Comparison of ENCODE assay signal across 8 cellular contexts in genomic region chr11:12288212-12288933, GRCh38.
DNase-seq lines count a peak whose midpoint lies in the region; ATAC-seq and TF ChIP-seq lines count a peak whose summit lies in the region.

No MANE protein-coding gene starts in this region.

- H3K79me2 ChIP-seq in mesendoderm (ENCODE audit: control insufficient read depth, insufficient read depth, low read length), result no peaks in the 10 kb centered on the region

- H3K23ac ChIP-seq in mesendoderm (ENCODE audit: low read length), result no peak overlapping the region

- POLR2A ChIA-PET in BJ (lab: Charles Lee), result interaction anchor here (0.5 to 1.0 kb wide), 4 partner anchors 42 to 669 kb away, joined by 3 to 8 read pairs (median 3); no protein-coding TSS in a partner anchor

- no peak overlapping the region for H4K8ac ChIP-seq in mesendoderm (ENCODE audit: low read depth, low read length)

- H2BK120ac ChIP-seq in mesendoderm (ENCODE audit: low read depth, low read length), result no peak overlapping the region

- no peak overlapping the region for H2BK15ac ChIP-seq in mesendoderm (replicated peaks; ENCODE audit: low read depth)

- no peaks in the 10 kb centered on the region for H3K9me3 Mint-ChIP-seq in endothelial cell (ENCODE audit: unreplicated experiment)
- H3K9me3 Mint-ChIP-seq in stimulated activated effector memory CD8-positive, alpha-beta T cell treated with anti-CD3 and anti-CD28 coated beads, Interleukin-12 subunit alpha, Interleukin-12 subunit beta, amount 100 ng/mL, for 72 hours, result no peaks in the 10 kb centered on the region

- H3K9ac ChIP-seq in mesendoderm (ENCODE audit: low read length), result no peak overlapping the region

- no peak overlapping the region for H3K18ac ChIP-seq in mesendoderm (ENCODE audit: low read length)

- H2BK5ac ChIP-seq in mesendoderm (ENCODE audit: low read length), result no peak overlapping the region

- no peak overlapping the region for H3K4me3 Mint-ChIP-seq in endothelial cell (ENCODE audit: unreplicated experiment)
- H3K4me3 Mint-ChIP-seq in stimulated activated effector memory CD8-positive, alpha-beta T cell treated with anti-CD3 and anti-CD28 coated beads, Interleukin-12 subunit alpha, Interleukin-12 subunit beta, amount 100 ng/mL, for 72 hours, result no peak overlapping the region

- H3K4me2 ChIP-seq in mesendoderm (ENCODE audit: low read length), result no peak overlapping the region

- H3K4me1 ChIP-seq in mesendoderm (ENCODE audit: control insufficient read depth, low read depth, low read length), result peaks cover 2% of the 10 kb centered on the region

- H3K56ac ChIP-seq in mesendoderm (ENCODE audit: low read length), result peak overlapping the region; percentile 78

- H3K27me3 ChIP-seq in BJ (ENCODE audit: control insufficient read depth, insufficient read depth, low read length), result no peaks in the 10 kb centered on the region
- no peaks in the 10 kb centered on the region for H3K27me3 ChIP-seq in H7 (ENCODE audit: control insufficient read depth, insufficient read depth, low read length)
- no peaks in the 10 kb centered on the region for H3K27me3 ChIP-seq in mesendoderm (ENCODE audit: insufficient read depth, low read length, poor library complexity)

- no peaks in the 10 kb centered on the region for H3K79me1 ChIP-seq in mesendoderm (ENCODE audit: low read length)

- H2AK5ac ChIP-seq in mesendoderm (ENCODE audit: low read length), result no peak overlapping the region

- no peak overlapping the region for H4K5ac ChIP-seq in mesendoderm (ENCODE audit: low read length)

- peaks cover 7% of the 10 kb centered on the region for H3K27me3 Mint-ChIP-seq in endothelial cell (ENCODE audit: unreplicated experiment)

- DNase-seq in BJ (ENCODE audit: low read depth) (peak; percentile 64), H7 (peak; percentile 94), NCI-H446 treated with DMSO at 0.1 percent for 48 hours (lab: John Stamatoyannopoulos, UW) (peak; percentile 81), endothelial cell (ENCODE audit: low spot score) (peak; percentile 92), mesendoderm (peak; percentile 93)
- peak; percentile 46 for DNase-seq in activated CD4-positive, alpha-beta T cell treated with anti-CD3 and anti-CD28 coated beads, Interleukin-2, amount 50 U/mL, for 1 hour
- peak; percentile 29 to 67 for DNase-seq in stimulated activated effector memory CD8-positive, alpha-beta T cell treated with anti-CD3 and anti-CD28 coated beads, Interleukin-12 subunit alpha, Interleukin-12 subunit beta, amount 100 ng/mL, for 72 hours (ENCODE audit: low spot score in 2 of 2)

- no peaks in the 10 kb centered on the region for H3K36me3 Mint-ChIP-seq in endothelial cell (ENCODE audit: low read depth, unreplicated experiment)
- H3K36me3 Mint-ChIP-seq in stimulated activated effector memory CD8-positive, alpha-beta T cell treated with anti-CD3 and anti-CD28 coated beads, Interleukin-12 subunit alpha, Interleukin-12 subunit beta, amount 100 ng/mL, for 72 hours, result no peaks in the 10 kb centered on the region

- no peak overlapping the region for H3K27ac Mint-ChIP-seq in endothelial cell (ENCODE audit: unreplicated experiment)
- peak overlapping the region; percentile 54 for H3K27ac Mint-ChIP-seq in stimulated activated effector memory CD8-positive, alpha-beta T cell treated with anti-CD3 and anti-CD28 coated beads, Interleukin-12 subunit alpha, Interleukin-12 subunit beta, amount 100 ng/mL, for 72 hours

- no peak overlapping the region for H3K27ac ChIP-seq in mesendoderm (ENCODE audit: low read depth, low read length)

- peaks cover 11% of the 10 kb centered on the region for H3K4me1 Mint-ChIP-seq in endothelial cell (ENCODE audit: unreplicated experiment)
- peaks cover 17% of the 10 kb centered on the region for H3K4me1 Mint-ChIP-seq in stimulated activated effector memory CD8-positive, alpha-beta T cell treated with anti-CD3 and anti-CD28 coated beads, Interleukin-12 subunit alpha, Interleukin-12 subunit beta, amount 100 ng/mL, for 72 hours

- no peak overlapping the region for H3K4ac ChIP-seq in mesendoderm (ENCODE audit: low read depth, low read length)

- CTCF ChIA-PET in BJ (lab: Yijun Ruan, JAX), result interaction anchor here (0.6 to 6.0 kb wide), 58 partner anchors 9 to 1047 kb away, joined by 3 to 68 read pairs (median 4); no protein-coding TSS in a partner anchor

- no CpG with 5 or more reads among the region's 12 CpGs for WGBS in mesendoderm (ENCODE audit: extremely low coverage, insufficient coverage, low lambda C conversion rate)

- peak; percentile 12 for ATAC-seq in stimulated activated effector memory CD8-positive, alpha-beta T cell treated with anti-CD3 and anti-CD28 coated beads, Interleukin-12 subunit alpha, Interleukin-12 subunit beta, amount 100 ng/mL, for 72 hours
- no peak for ATAC-seq in HG03469 (IDR thresholded peaks at IDR 0.05; ENCODE audit: unreplicated experiment)

- TF ChIP-seq CTCF in BJ (IDR thresholded peaks at IDR 0.05; ENCODE audit: insufficient read depth, low read depth, low read length) (peak; percentile 98), endothelial cell (IDR thresholded peaks at IDR 0.05; ENCODE audit: unreplicated experiment) (peak; percentile 71)

- H3K4me3 ChIP-seq in BJ (ENCODE audit: low read depth, low read length) (no peak overlapping the region), H7 (ENCODE audit: insufficient read depth, low read depth, low read length) (no peak overlapping the region), mesendoderm (ENCODE audit: low read length) (no peak overlapping the region)

- H3K36me3 ChIP-seq in BJ (ENCODE audit: control insufficient read depth, insufficient read depth, low read length), result no peaks in the 10 kb centered on the region
- no peaks in the 10 kb centered on the region for H3K36me3 ChIP-seq in H7 (replicated peaks; ENCODE audit: control insufficient read depth, insufficient read depth, low read length)
- H3K36me3 ChIP-seq in mesendoderm (ENCODE audit: control insufficient read depth, insufficient read depth, low read length), result no peaks in the 10 kb centered on the region
